ENCODE assay signal across 10 cellular contexts in genomic region chr12:6551063-6551461, GRCh38. TPM values are rescaled to one million over a fixed set of nuclear protein-coding genes. Genes with fewer than 3 reads are reported as not detected.
DNase-seq lines count a peak whose midpoint lies in the region; ATAC-seq, FAIRE-seq and TF ChIP-seq lines count a peak whose summit lies in the region.
"Had no signal": no experiment of that assay in that cellular context is flagged by ENCODE, and none has a peak within 500 bp of the region (broad histone marks: within the 10 kb centered on the region; RNA-seq: fewer than 3 reads in every experiment).

No MANE protein-coding gene starts in this region.

- H4K20me1 ChIP-seq in H1 (replicated peaks in 1 of 2; ENCODE audit: control insufficient read depth in 1 of 2, insufficient read depth in 2 of 2, low read length in 2 of 2): peaks cover 10 to 24% of the 10 kb centered on the region in 2 experiments

- TF ChIP-seq POLR2A in H1 (IDR thresholded peaks at IDR 0.05; ENCODE audit: control extremely low read depth in 1 of 2, low read depth in 2 of 2, low read length in 2 of 2): no peak

- no peak overlapping the region for H4K5ac ChIP-seq in H1 (ENCODE audit: insufficient read length, low read depth, low read length)

- H2BK12ac ChIP-seq in H1 (ENCODE audit: low read depth, low read length): no peak overlapping the region

- POLR2A ChIA-PET in H1 (lab: Charles Lee; ENCODE audit: partially characterized antibody): interaction anchor here (0.8 to 24.2 kb wide), 11 partner anchors 8 to 94 kb away, joined by 3 to 665 read pairs (median 4); partner anchors contain the start of genes GAPDH and NOP2

- peaks cover 24% of the 10 kb centered on the region for H3K79me1 ChIP-seq in H1 (ENCODE audit: low read depth, low read length)

- H3K18ac ChIP-seq in H1 (ENCODE audit: extremely low read depth, low read length): no peak overlapping the region

- H3K27me3 ChIP-seq in H1 (replicated peaks in 1 of 4; ENCODE audit: control insufficient read depth in 3 of 4, extremely low read depth in 1 of 4, insufficient read depth in 3 of 4, low read length in 3 of 4) (no peaks in the 10 kb centered on the region), lung (ENCODE audit: control insufficient read depth, insufficient read depth) (no peaks in the 10 kb centered on the region)
- H3K27me3 ChIP-seq: body of pancreas had no signal

- no peak overlapping the region for H2BK15ac ChIP-seq in H1 (ENCODE audit: low read length)

- H4K91ac ChIP-seq in H1 (replicated peaks; ENCODE audit: insufficient read length, low read length): no peak overlapping the region

- no peak overlapping the region for H3K56ac ChIP-seq in H1 (replicated peaks; ENCODE audit: insufficient read length, low read depth, low read length)

- H2BK5ac ChIP-seq in H1 (ENCODE audit: low read depth, low read length): peak overlapping the region; percentile 75; the same call in 1 of the 2 replicates

- no peak for FAIRE-seq in H1 (lab: Jason Lieb, UNC)

- H3K4me3 ChIP-seq in H1 (ENCODE audit: extremely low read depth in 1 of 4, insufficient read depth in 2 of 4, low read depth in 3 of 4, low read length in 4 of 4) (no peak overlapping the region), lung (no peak overlapping the region)
- H3K4me3 ChIP-seq: body of pancreas had no signal

- no peak overlapping the region for H3K14ac ChIP-seq in H1 (ENCODE audit: insufficient read length)

- H3K36me3 ChIP-seq in H1 (ENCODE audit: control insufficient read depth in 2 of 4, insufficient read depth in 4 of 4, low read length in 3 of 4) (peaks cover 6 to 21% (median 10%) of the 10 kb centered on the region in 4 experiments; a peak in 6 of 8 replicates), lung (ENCODE audit: control insufficient read depth in 2 of 2, insufficient read depth in 2 of 2, low read length in 2 of 2) (peaks cover 4 to 16% of the 10 kb centered on the region in 2 donors)

- no peak for TF ChIP-seq EP300 in H1 (IDR thresholded peaks at IDR 0.05; ENCODE audit: borderline replicate concordance in 1 of 2, low read depth in 2 of 2, low read length in 2 of 2)

- H3K9ac ChIP-seq in H1 (replicated peaks in 1 of 4; ENCODE audit: extremely low read depth in 1 of 4, low read depth in 3 of 4, low read length in 3 of 4): no peak overlapping the region

- TF ChIP-seq RAD21 in H1 (IDR thresholded peaks at IDR 0.05 in 1 of 2, conservative IDR thresholded peaks at IDR 0.05 in 1 of 2; ENCODE audit: low read depth in 2 of 2, low read length in 2 of 2): no peak

- peaks cover 13% of the 10 kb centered on the region; the same call in 1 of the 2 replicates for H3K23me2 ChIP-seq in H1 (ENCODE audit: low read depth, low read length)

- no peak overlapping the region for H2BK20ac ChIP-seq in H1 (ENCODE audit: low read length)

- TF ChIP-seq CTCF in H1 (IDR thresholded peaks at IDR 0.05; ENCODE audit: control extremely low read depth in 1 of 3, insufficient read depth in 1 of 3, low read depth in 1 of 3, low read length in 3 of 3) (no peak), lung (IDR thresholded peaks at IDR 0.05; ENCODE audit: control extremely low read depth, extremely low read depth) (no peak)

- DNase-seq in LHCN-M2 (ENCODE audit: low read depth) (peak; percentile 95), H1 (ENCODE audit: low read depth in 1 of 2, low spot score in 2 of 2) (no peak), lung (ENCODE audit: low spot score) (no peak), substantia nigra (lab: John Stamatoyannopoulos, UW) (peak in 45 of 49 donors; percentile 18 to 88 (median 65)), NCI-H2107 treated with DMSO at 0.1 percent for 48 hours (lab: John Stamatoyannopoulos, UW; ENCODE audit: unreplicated experiment) (no peak), NCI-H1436 (lab: John Stamatoyannopoulos, UW) (no peak)
- no peak for DNase-seq in stimulated activated CD4-positive, alpha-beta T cell treated with anti-CD3 and anti-CD28 coated beads, Interleukin-4, amount 100 ng/mL, for 24 hours
- DNase-seq: body of pancreas, immature natural killer cell had no signal

- no peak overlapping the region for H2AK5ac ChIP-seq in H1 (ENCODE audit: low read depth, low read length)

- H3K4me2 ChIP-seq in H1 (ENCODE audit: insufficient read depth in 1 of 2, low read depth in 2 of 2, low read length in 2 of 2): no peak overlapping the region

- ATAC-seq in lung (ENCODE audit: insufficient read depth, low FRiP score): no peak
- ATAC-seq in GM21526 (IDR thresholded peaks at IDR 0.05; ENCODE audit: low FRiP score, unreplicated experiment): no peak
- ATAC-seq: body of pancreas had no signal

- H2AFZ ChIP-seq in H1 (ENCODE audit: low read length): no peak overlapping the region

- H3K4me1 ChIP-seq in H1 (replicated peaks in 1 of 4; ENCODE audit: control insufficient read depth in 3 of 4, insufficient read depth in 4 of 4, low read length in 3 of 4): peaks cover 4 to 15% (median 9%) of the 10 kb centered on the region in 4 experiments
- peaks cover 14 to 25% of the 10 kb centered on the region in 2 donors for H3K4me1 ChIP-seq in lung (ENCODE audit: control insufficient read depth in 2 of 2, insufficient read depth in 2 of 2, low read length in 2 of 2)

- H4K8ac ChIP-seq in H1 (ENCODE audit: extremely low read depth, insufficient read depth, low read length): no peak overlapping the region; the same call in 1 of the 2 replicates

- H3K9me3 ChIP-seq in H1 (ENCODE audit: insufficient read depth in 2 of 2, low read depth in 1 of 2, low read length in 1 of 2) (no peaks in the 10 kb centered on the region), lung (ENCODE audit: control insufficient read depth in 2 of 2, insufficient read depth in 1 of 2, low read length in 1 of 2) (peaks cover 0 to 2% of the 10 kb centered on the region in 2 donors)
- H3K9me3 ChIP-seq: body of pancreas had no signal

- H3K4ac ChIP-seq in H1 (replicated peaks; ENCODE audit: insufficient read length, low read depth, low read length): no peak overlapping the region

- peaks cover 0 to 41% of the 10 kb centered on the region in 2 experiments; a peak in 2 of 4 replicates for H3K79me2 ChIP-seq in H1 (ENCODE audit: control insufficient read depth in 1 of 2, insufficient read depth in 2 of 2, low read length in 2 of 2)

- WGBS in H1 (ENCODE audit: extremely low coverage in 1 of 2, insufficient coverage in 1 of 2, insufficient read length in 1 of 2, insufficient replicate concordance in 2 of 2, low coverage in 1 of 2, low lambda C conversion rate in 2 of 2, missing lambda C conversion rate in 1 of 2), 2 experiments: 92% methylated on average over 16 of the region's 18 CpGs; no CpG with 5 or more reads in 1 of the 2 experiments
- 61 to 65% methylated on average over 18 of the region's 18 CpGs for WGBS in lung, 2 donors

- H2BK120ac ChIP-seq in H1 (replicated peaks; ENCODE audit: low read depth, low read length): no peak overlapping the region

- H3K27ac ChIP-seq in H1 (ENCODE audit: low read depth, low read length) (no peak overlapping the region), lung (ENCODE audit: low read depth in 1 of 2, low read length in 1 of 2) (peak overlapping the region; percentile 79 to 87), substantia nigra (ENCODE audit: low read depth, low read length, poor library complexity, severe bottlenecking) (peak overlapping the region; percentile 88)

- CTCF ChIA-PET in H1 (lab: Charles Lee; ENCODE audit: partially characterized antibody): interaction anchor here (0.9 to 24.9 kb wide), 11 partner anchors 5 to 274 kb away, joined by 3 to 462 read pairs (median 6); partner anchors contain the start of genes GAPDH, IFFO1 and NOP2

- no peak overlapping the region for H3K23ac ChIP-seq in H1 (ENCODE audit: insufficient read length)

RNA-seq across cellular contexts. Expression of gene IFFO1, which starts 4.8 kb away (rescaled TPM):
- total RNA-seq in LHCN-M2 (2014; rRNA removed) (105 and 121 TPM in 2 replicates), lung (10 to 100 TPM; 10.0 to 25.1 TPM)
- polyA plus RNA-seq in LHCN-M2 (2012): 64.6 TPM
- 11.8 and 12.2 TPM in 2 replicates for total RNA-seq in H1 (2021; fragmentation: NEBNext Ultra II Directional; extraction: Animal tissue kit (Norgen Biotek cat#: 25700))
- polyA plus RNA-seq in H1 (2011; rRNA removed) (12.8 and 16.4 TPM in 2 replicates), lung (10 to 100 TPM; 24.4 to 26.7 TPM)
- 15.3 TPM for polyA plus RNA-seq in H1 (2011; cell fraction: cytosol; rRNA removed)
- 40.6 TPM for polyA plus RNA-seq in H1 (2011; cell fraction: nucleus; rRNA removed)
- polyA plus RNA-seq in H1 (2012, experiment 1 of 2): 8.2 to 13.3 TPM (median 13.2 TPM) in 4 replicates
- 7.8 TPM for polyA plus RNA-seq in H1 (2012, experiment 2 of 2)
- polyA plus RNA-seq in H1 (2013, experiment 1 of 2): 11.5 TPM
- 9.5 TPM for polyA plus RNA-seq in H1 (2013, experiment 2 of 2)
- polyA minus RNA-seq in H1 (2011; rRNA and poly(A)+ RNA removed): 4.7 and 4.9 TPM in 2 replicates
- polyA minus RNA-seq in H1 (2011; cell fraction: cytosol; rRNA and poly(A)+ RNA removed): 3.6 TPM
- polyA minus RNA-seq in H1 (2011; cell fraction: nucleus; rRNA and poly(A)+ RNA removed): 10.6 TPM

RNA-seq across cellular contexts. Expression of gene GAPDH, which starts 16.7 kb away (rescaled TPM):
- total RNA-seq in LHCN-M2 (2014; rRNA removed): 10,802 and 11,796 TPM in 2 replicates
- polyA plus RNA-seq in LHCN-M2 (2012): 16,196 TPM
- 5,175 and 5,215 TPM in 2 replicates for total RNA-seq in H1 (2021; fragmentation: NEBNext Ultra II Directional; extraction: Animal tissue kit (Norgen Biotek cat#: 25700))
- 15,878 and 16,791 TPM in 2 replicates for polyA plus RNA-seq in H1 (2011; rRNA removed)
- polyA plus RNA-seq in H1 (2011; cell fraction: cytosol; rRNA removed): 15,311 TPM
- polyA plus RNA-seq in H1 (2011; cell fraction: nucleus; rRNA removed): 11,358 TPM
- polyA plus RNA-seq in H1 (2012, experiment 1 of 2): 6,320 to 9,842 TPM (median 9,706 TPM) in 4 replicates
- polyA plus RNA-seq in H1 (2012, experiment 2 of 2): 9,111 TPM
- polyA plus RNA-seq in H1 (2013, experiment 1 of 2): 3,841 TPM
- polyA plus RNA-seq in H1 (2013, experiment 2 of 2): 3,883 TPM
- polyA minus RNA-seq in H1 (2011; rRNA and poly(A)+ RNA removed): 9,722 and 10,058 TPM in 2 replicates
- polyA minus RNA-seq in H1 (2011; cell fraction: cytosol; rRNA and poly(A)+ RNA removed): 5,130 TPM
- polyA minus RNA-seq in H1 (2011; cell fraction: nucleus; rRNA and poly(A)+ RNA removed): 3,036 TPM
- total RNA-seq in lung: 1,000 to 10,000 TPM in 1 of 2 donors, 100 to 1,000 TPM in 1; 843 to 1,983 TPM
- 1,000 to 10,000 TPM; 1,405 to 3,540 TPM for polyA plus RNA-seq in lung

RNA-seq across cellular contexts. Expression of gene NOP2, which starts 17.0 kb away (rescaled TPM):
- 88.9 and 101 TPM in 2 replicates for total RNA-seq in LHCN-M2 (2014; rRNA removed)
- 27.3 TPM for polyA plus RNA-seq in LHCN-M2 (2012)
- 82.6 and 85.6 TPM in 2 replicates for total RNA-seq in H1 (2021; fragmentation: NEBNext Ultra II Directional; extraction: Animal tissue kit (Norgen Biotek cat#: 25700))
- polyA plus RNA-seq in H1 (2011; rRNA removed): 34.4 and 35.4 TPM in 2 replicates
- polyA plus RNA-seq in H1 (2011; cell fraction: cytosol; rRNA removed): 55.4 TPM
- polyA plus RNA-seq in H1 (2011; cell fraction: nucleus; rRNA removed): 191 TPM
- 73.4 to 85.0 TPM (median 77.9 TPM) in 4 replicates for polyA plus RNA-seq in H1 (2012, experiment 1 of 2)
- 49.2 TPM for polyA plus RNA-seq in H1 (2012, experiment 2 of 2)
- polyA plus RNA-seq in H1 (2013, experiment 1 of 2): 63.9 TPM
- 51.3 TPM for polyA plus RNA-seq in H1 (2013, experiment 2 of 2)
- 29.8 and 75.1 TPM in 2 replicates for polyA minus RNA-seq in H1 (2011; rRNA and poly(A)+ RNA removed)
- 26.6 TPM for polyA minus RNA-seq in H1 (2011; cell fraction: cytosol; rRNA and poly(A)+ RNA removed)
- 45.4 TPM for polyA minus RNA-seq in H1 (2011; cell fraction: nucleus; rRNA and poly(A)+ RNA removed)
- 10 to 100 TPM in 1 of 2 donors, 1 to 10 TPM in 1; 7.9 to 36.0 TPM for total RNA-seq in lung
- polyA plus RNA-seq in lung: 10 to 100 TPM; 30.7 to 37.6 TPM

RNA-seq across cellular contexts. Expression of gene CHD4, which starts 56.1 kb away (rescaled TPM):
- total RNA-seq in LHCN-M2 (2014; rRNA removed) (200 and 240 TPM in 2 replicates), lung (100 to 1,000 TPM; 198 TPM)
- polyA plus RNA-seq in LHCN-M2 (2012): 106 TPM
- 305 and 330 TPM in 2 replicates for total RNA-seq in H1 (2021; fragmentation: NEBNext Ultra II Directional; extraction: Animal tissue kit (Norgen Biotek cat#: 25700))
- polyA plus RNA-seq in H1 (2011; rRNA removed) (198 and 214 TPM in 2 replicates), lung (100 to 1,000 TPM in 1 of 2 donors, 10 to 100 TPM in 1; 82.0 to 182 TPM)
- polyA plus RNA-seq in H1 (2011; cell fraction: cytosol; rRNA removed): 178 TPM
- polyA plus RNA-seq in H1 (2011; cell fraction: nucleus; rRNA removed): 362 TPM
- 194 to 267 TPM (median 241 TPM) in 4 replicates for polyA plus RNA-seq in H1 (2012, experiment 1 of 2)
- 52.1 TPM for polyA plus RNA-seq in H1 (2012, experiment 2 of 2)
- polyA plus RNA-seq in H1 (2013, experiment 1 of 2): 180 TPM
- 192 TPM for polyA plus RNA-seq in H1 (2013, experiment 2 of 2)
- polyA minus RNA-seq in H1 (2011; rRNA and poly(A)+ RNA removed): 290 and 298 TPM in 2 replicates
- 180 TPM for polyA minus RNA-seq in H1 (2011; cell fraction: cytosol; rRNA and poly(A)+ RNA removed)
- polyA minus RNA-seq in H1 (2011; cell fraction: nucleus; rRNA and poly(A)+ RNA removed): 129 TPM

RNA-seq across cellular contexts. Expression of gene NCAPD2, which starts 57.2 kb away (rescaled TPM):
- total RNA-seq in LHCN-M2 (2014; rRNA removed): 93.5 and 112 TPM in 2 replicates
- polyA plus RNA-seq in LHCN-M2 (2012): 45.5 TPM
- 129 and 132 TPM in 2 replicates for total RNA-seq in H1 (2021; fragmentation: NEBNext Ultra II Directional; extraction: Animal tissue kit (Norgen Biotek cat#: 25700))
- polyA plus RNA-seq in H1 (2011; rRNA removed): 55.8 and 69.6 TPM in 2 replicates
- polyA plus RNA-seq in H1 (2011; cell fraction: cytosol; rRNA removed): 80.8 TPM
- 136 TPM for polyA plus RNA-seq in H1 (2011; cell fraction: nucleus; rRNA removed)
- 87.4 to 104 TPM (median 95.1 TPM) in 4 replicates for polyA plus RNA-seq in H1 (2012, experiment 1 of 2)
- polyA plus RNA-seq in H1 (2012, experiment 2 of 2): 28.6 TPM
- polyA plus RNA-seq in H1 (2013, experiment 1 of 2): 55.8 TPM
- polyA plus RNA-seq in H1 (2013, experiment 2 of 2): 51.4 TPM
- polyA minus RNA-seq in H1 (2011; rRNA and poly(A)+ RNA removed): 177 and 197 TPM in 2 replicates
- 94.8 TPM for polyA minus RNA-seq in H1 (2011; cell fraction: cytosol; rRNA and poly(A)+ RNA removed)
- 106 TPM for polyA minus RNA-seq in H1 (2011; cell fraction: nucleus; rRNA and poly(A)+ RNA removed)
- total RNA-seq in lung: 10 to 100 TPM; 19.8 to 30.7 TPM
- polyA plus RNA-seq in lung: 10 to 100 TPM in 1 of 2 donors, 1 to 10 TPM in 1; 5.8 to 11.8 TPM

Comparison
In these comparisons a context has a peak if more than half of its experiments do, and no peak if none do; other contexts are left out.
1. DNase-seq: peak in LHCN-M2 (single experiment) and substantia nigra (45 of 49); none in H1 (0 of 2), lung (single experiment), stimulated activated CD4-positive, alpha-beta T cell treated with anti-CD3 and anti-CD28 coated beads, Interleukin-4, amount 100 ng/mL, for 24 hours (single experiment), NCI-H2107 treated with DMSO at 0.1 percent for 48 hours (single experiment) and NCI-H1436 (single experiment).